1 cellular context compared by ENCODE assay signal in the genomic region with DNA sequence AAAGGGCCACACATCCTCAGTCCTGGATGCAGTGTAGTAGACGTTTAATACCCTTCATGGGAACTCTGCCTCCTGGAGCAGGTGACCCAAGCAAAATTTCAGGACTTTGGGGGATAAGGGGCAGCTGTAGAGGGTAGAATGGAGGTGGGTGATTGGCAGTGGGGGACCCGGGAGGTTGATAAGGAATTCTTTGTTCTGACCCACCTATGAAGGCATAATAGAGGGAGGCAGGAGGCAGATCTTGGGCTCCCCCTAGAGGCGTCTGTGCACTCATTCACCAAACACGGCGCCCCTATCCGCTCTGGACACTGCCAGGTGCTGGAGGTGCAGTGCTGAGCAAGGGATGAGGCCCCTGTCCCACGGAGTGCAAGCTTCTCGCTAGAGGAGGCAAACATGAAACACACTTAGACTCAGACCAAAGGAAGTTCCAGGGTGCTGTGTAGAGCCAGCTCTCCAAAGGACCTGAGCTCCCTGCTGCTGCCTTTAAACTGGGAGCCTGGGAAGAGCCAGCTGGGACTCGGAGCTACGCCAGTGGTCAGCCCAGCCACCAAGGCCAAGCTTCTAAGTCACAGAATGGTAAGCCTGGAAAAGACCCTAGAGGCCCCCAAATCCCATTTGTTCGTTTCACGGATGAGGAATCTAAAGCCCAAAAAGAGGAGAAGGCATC.
A peak's percentile ranks its signal among the peaks of the same experiment; 100 is the strongest.
TF ChIP-seq lines count a peak whose summit lies in the region.

No MANE protein-coding gene starts in this region.

TF ChIP-seq in K562, 482 proteins besides CTCF, POLR2A, EP300 and RAD21 (continued from another document):
- TF ChIP-seq DEAF1 (CRISPR knock-in tag; IDR thresholded peaks at IDR 0.05) (0 out of 2 replicates have a peak, but pooled peaks have one; percentile 36), YY1 (IDR thresholded peaks at IDR 0.05; ENCODE audit: borderline replicate concordance in 1 of 3, control insufficient read depth in 1 of 3, extremely low read depth in 1 of 3, insufficient read depth in 3 of 3, insufficient read length in 1 of 3, insufficient replicate concordance in 2 of 3, low read depth in 1 of 3, low read length in 2 of 3) (peak in 1 of 3 experiments; percentile 11), SMC3 (conservative IDR thresholded peaks at IDR 0.05; ENCODE audit: insufficient read depth, low read depth, low read length) (peak; percentile 67), CREM (IDR thresholded peaks at IDR 0.05; ENCODE audit: low read depth) (0 out of 2 replicates have a peak, but pooled peaks have one; percentile 21), RBFOX2 (IDR thresholded peaks at IDR 0.05; ENCODE audit: low read depth, low read length) (no peak), ARID2 (IDR thresholded peaks at IDR 0.05) (0 out of 2 replicates have a peak, but pooled peaks have one; percentile 25), TFAP4 (CRISPR knock-in tag; IDR thresholded peaks at IDR 0.05; ENCODE audit: borderline replicate concordance) (0 out of 2 replicates have a peak, but pooled peaks have one; percentile 15), TAL1 (IDR thresholded peaks at IDR 0.05) (no peak), ARID1B (IDR thresholded peaks at IDR 0.05) (no peak)
- TF ChIP-seq, protein P1, sequence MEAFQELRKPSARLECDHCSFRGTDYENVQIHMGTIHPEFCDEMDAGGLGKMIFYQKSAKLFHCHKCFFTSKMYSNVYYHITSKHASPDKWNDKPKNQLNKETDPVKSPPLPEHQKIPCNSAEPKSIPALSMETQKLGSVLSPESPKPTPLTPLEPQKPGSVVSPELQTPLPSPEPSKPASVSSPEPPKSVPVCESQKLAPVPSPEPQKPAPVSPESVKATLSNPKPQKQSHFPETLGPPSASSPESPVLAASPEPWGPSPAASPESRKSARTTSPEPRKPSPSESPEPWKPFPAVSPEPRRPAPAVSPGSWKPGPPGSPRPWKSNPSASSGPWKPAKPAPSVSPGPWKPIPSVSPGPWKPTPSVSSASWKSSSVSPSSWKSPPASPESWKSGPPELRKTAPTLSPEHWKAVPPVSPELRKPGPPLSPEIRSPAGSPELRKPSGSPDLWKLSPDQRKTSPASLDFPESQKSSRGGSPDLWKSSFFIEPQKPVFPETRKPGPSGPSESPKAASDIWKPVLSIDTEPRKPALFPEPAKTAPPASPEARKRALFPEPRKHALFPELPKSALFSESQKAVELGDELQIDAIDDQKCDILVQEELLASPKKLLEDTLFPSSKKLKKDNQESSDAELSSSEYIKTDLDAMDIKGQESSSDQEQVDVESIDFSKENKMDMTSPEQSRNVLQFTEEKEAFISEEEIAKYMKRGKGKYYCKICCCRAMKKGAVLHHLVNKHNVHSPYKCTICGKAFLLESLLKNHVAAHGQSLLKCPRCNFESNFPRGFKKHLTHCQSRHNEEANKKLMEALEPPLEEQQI (IDR thresholded peaks at IDR 0.05), result no peak
- TF ChIP-seq, protein P2, sequence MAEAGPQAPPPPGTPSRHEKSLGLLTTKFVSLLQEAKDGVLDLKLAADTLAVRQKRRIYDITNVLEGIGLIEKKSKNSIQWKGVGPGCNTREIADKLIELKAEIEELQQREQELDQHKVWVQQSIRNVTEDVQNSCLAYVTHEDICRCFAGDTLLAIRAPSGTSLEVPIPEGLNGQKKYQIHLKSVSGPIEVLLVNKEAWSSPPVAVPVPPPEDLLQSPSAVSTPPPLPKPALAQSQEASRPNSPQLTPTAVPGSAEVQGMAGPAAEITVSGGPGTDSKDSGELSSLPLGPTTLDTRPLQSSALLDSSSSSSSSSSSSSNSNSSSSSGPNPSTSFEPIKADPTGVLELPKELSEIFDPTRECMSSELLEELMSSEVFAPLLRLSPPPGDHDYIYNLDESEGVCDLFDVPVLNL (CRISPR knock-in tag; IDR thresholded peaks at IDR 0.05; ENCODE audit: low read depth), result no peak
